In genomic region chr11:67375320-67376021, GRCh38 we compare ENCODE assay signal across 17 cellular contexts. TPM values are rescaled to one million over a fixed set of nuclear protein-coding genes. Genes with fewer than 3 reads are reported as not detected.
DNase-seq lines count a peak whose midpoint lies in the region; ATAC-seq and TF ChIP-seq lines count a peak whose summit lies in the region.
"Had no signal": no experiment of that assay in that cellular context is flagged by ENCODE, and none has a peak within 500 bp of the region (broad histone marks: within the 10 kb centered on the region; RNA-seq: fewer than 3 reads in every experiment).

No MANE protein-coding gene starts in this region.

- TF ChIP-seq POLR2A in breast epithelium (IDR thresholded peaks at IDR 0.05) (no peak), vagina (IDR thresholded peaks at IDR 0.05) (no peak)

- no peak for ATAC-seq in activated CD8-positive, alpha-beta T cell treated with anti-CD3 and anti-CD28 coated beads, Interleukin-2, amount 10 ng/mL, durations not matched to agents 7 days and 5 days
- ATAC-seq in activated CD8-positive, alpha-beta T cell treated with anti-CD3 and anti-CD28 coated beads for 36 hours, result no peak
- ATAC-seq in right cardiac atrium (no peak), HG03457 (IDR thresholded peaks at IDR 0.05; ENCODE audit: unreplicated experiment) (no peak)
- ATAC-seq: activated CD4-positive, alpha-beta T cell treated with anti-CD3 and anti-CD28 coated beads for 36 hours had no signal

- H3K4me3 Mint-ChIP-seq in activated CD8-positive, alpha-beta T cell treated with anti-CD3 and anti-CD28 coated beads, Interleukin-2, amount 10 ng/mL, durations not matched to agents 7 days and 5 days, result no peak overlapping the region
- no peak overlapping the region for H3K4me3 Mint-ChIP-seq in activated CD8-positive, alpha-beta T cell treated with anti-CD3 and anti-CD28 coated beads for 36 hours

- H3K36me3 ChIP-seq in breast epithelium, result no peaks in the 10 kb centered on the region
- H3K36me3 ChIP-seq in vagina, result no peaks in the 10 kb centered on the region
- H3K36me3 ChIP-seq: spleen, thoracic aorta had no signal

- peak overlapping the region; percentile 43 for H3K27ac Mint-ChIP-seq in activated CD8-positive, alpha-beta T cell treated with anti-CD3 and anti-CD28 coated beads, Interleukin-2, amount 10 ng/mL, durations not matched to agents 7 days and 5 days
- H3K27ac Mint-ChIP-seq in activated CD8-positive, alpha-beta T cell treated with anti-CD3 and anti-CD28 coated beads for 36 hours, result no peak overlapping the region
- H3K27ac Mint-ChIP-seq: activated CD4-positive, alpha-beta T cell treated with anti-CD3 and anti-CD28 coated beads for 36 hours had no signal

- H3K27ac ChIP-seq in breast epithelium (peak overlapping the region; percentile 91 to 96), vagina (peak overlapping the region; percentile 98), right cardiac atrium (ENCODE audit: low read length) (no peak overlapping the region)
- H3K27ac ChIP-seq: KMS-11 had no signal

- WGBS in right cardiac atrium, result 50% methylated on average over 15 of the region's 15 CpGs

- CTCF ChIA-PET in activated CD8-positive, alpha-beta T cell treated with anti-CD3 and anti-CD28 coated beads, Interleukin-2, amount 10 ng/mL, durations not matched to agents 7 days and 5 days (lab: Charles Lee), result interaction anchor here (1.1 to 31.4 kb wide), 3 partner anchors 18 to 114 kb away, joined by 4 to 998 read pairs (median 181); partner anchors contain the start of gene POLD4
- CTCF ChIA-PET in activated CD8-positive, alpha-beta T cell treated with anti-CD3 and anti-CD28 coated beads for 36 hours (lab: Charles Lee), result interaction anchor here (2.5 to 30.8 kb wide), 3 partner anchors 13 to 29 kb away, joined by 11 to 883 read pairs (median 23); partner anchors contain the start of gene POLD4

- TF ChIP-seq CTCF in activated CD8-positive, alpha-beta T cell treated with anti-CD3 and anti-CD28 coated beads for 36 hours (IDR thresholded peaks at IDR 0.05), result no peak
- TF ChIP-seq CTCF in breast epithelium (IDR thresholded peaks at IDR 0.05), result no peak
- no peak for TF ChIP-seq CTCF in vagina (IDR thresholded peaks at IDR 0.05)

- no peaks in the 10 kb centered on the region for H3K36me3 Mint-ChIP-seq in activated CD8-positive, alpha-beta T cell treated with anti-CD3 and anti-CD28 coated beads, Interleukin-2, amount 10 ng/mL, durations not matched to agents 7 days and 5 days (ENCODE audit: low read depth)
- H3K36me3 Mint-ChIP-seq in activated CD8-positive, alpha-beta T cell treated with anti-CD3 and anti-CD28 coated beads for 36 hours (ENCODE audit: low read depth), result no peaks in the 10 kb centered on the region
- H3K36me3 Mint-ChIP-seq: immature natural killer cell had no signal

- DNase-seq in activated CD8-positive, alpha-beta T cell treated with anti-CD3 and anti-CD28 coated beads, Interleukin-2, amount 10 ng/mL, durations not matched to agents 7 days and 5 days, result no peak
- DNase-seq in activated CD8-positive, alpha-beta T cell treated with anti-CD3 and anti-CD28 coated beads for 36 hours, result no peak
- DNase-seq in breast epithelium (ENCODE audit: low spot score in 2 of 2) (no peak), left kidney (ENCODE audit: low read depth, low spot score) (peak; percentile 75), vagina (ENCODE audit: extremely low spot score in 2 of 2) (no peak), right cardiac atrium (no peak), T-helper 9 cell (no peak)
- DNase-seq: activated CD4-positive, alpha-beta T cell treated with anti-CD3 and anti-CD28 coated beads for 36 hours; activated effector memory CD4-positive, alpha-beta T cell treated with Interleukin-2 at 50 U/mL for 16 hours; immature natural killer cell; NCI-H187; spleen; SW 1271 had no signal

- H3K4me3 ChIP-seq in breast epithelium, result no peak overlapping the region
- no peak overlapping the region for H3K4me3 ChIP-seq in vagina
- no peak overlapping the region for H3K4me3 ChIP-seq in right cardiac atrium (ENCODE audit: low read length)
- H3K4me3 ChIP-seq: spleen had no signal

- H3K4me1 ChIP-seq in breast epithelium, result peaks cover 6 to 15% of the 10 kb centered on the region in 2 donors
- H3K4me1 ChIP-seq in vagina, result peaks cover 64% of the 10 kb centered on the region
- H3K4me1 ChIP-seq in right cardiac atrium (ENCODE audit: control insufficient read depth, insufficient read depth, low read length), result peaks cover 10% of the 10 kb centered on the region

- no peaks in the 10 kb centered on the region for H3K9me3 Mint-ChIP-seq in activated CD8-positive, alpha-beta T cell treated with anti-CD3 and anti-CD28 coated beads, Interleukin-2, amount 10 ng/mL, durations not matched to agents 7 days and 5 days (ENCODE audit: insufficient read depth)
- no peaks in the 10 kb centered on the region for H3K9me3 Mint-ChIP-seq in activated CD8-positive, alpha-beta T cell treated with anti-CD3 and anti-CD28 coated beads for 36 hours

- POLR2A ChIA-PET in activated CD8-positive, alpha-beta T cell treated with anti-CD3 and anti-CD28 coated beads, Interleukin-2, amount 10 ng/mL, durations not matched to agents 7 days and 5 days (lab: Charles Lee), result interaction anchor here (4.8 kb wide), 1 partner anchor 22 kb away, joined by 28 read pairs; the partner anchor contains the start of gene POLD4
- POLR2A ChIA-PET in activated CD8-positive, alpha-beta T cell treated with anti-CD3 and anti-CD28 coated beads for 36 hours (lab: Charles Lee), result interaction anchor here (1.9 to 4.6 kb wide), 3 partner anchors 13 to 26 kb away, joined by 4 to 20 read pairs (median 5); no protein-coding TSS in a partner anchor

- H3K27me3 ChIP-seq in breast epithelium (no peaks in the 10 kb centered on the region), vagina (no peaks in the 10 kb centered on the region), right cardiac atrium (ENCODE audit: control insufficient read depth, insufficient read depth) (no peaks in the 10 kb centered on the region)

- peaks cover 48% of the 10 kb centered on the region for H3K27me3 Mint-ChIP-seq in activated CD8-positive, alpha-beta T cell treated with anti-CD3 and anti-CD28 coated beads, Interleukin-2, amount 10 ng/mL, durations not matched to agents 7 days and 5 days (ENCODE audit: low read depth)
- peaks cover 25% of the 10 kb centered on the region for H3K27me3 Mint-ChIP-seq in activated CD8-positive, alpha-beta T cell treated with anti-CD3 and anti-CD28 coated beads for 36 hours

- intact Hi-C loops in activated CD8-positive, alpha-beta T cell treated with anti-CD3 and anti-CD28 coated beads for 36 hours (cut with micrococcal nuclease), result no loop called here
- intact Hi-C loops in breast epithelium (cut with DNase I; ENCODE audit: low total_unique reads), result no loop called here
- intact Hi-C loops in vagina (cut with DNase I), result no loop called here
- intact Hi-C loops in right cardiac atrium (cut with DNase I), result no loop called here

- no peaks in the 10 kb centered on the region for H3K9me3 ChIP-seq in breast epithelium
- H3K9me3 ChIP-seq in vagina, result no peaks in the 10 kb centered on the region
- no peaks in the 10 kb centered on the region for H3K9me3 ChIP-seq in right cardiac atrium (ENCODE audit: control insufficient read depth, low read length)
- H3K9me3 ChIP-seq: spleen, thoracic aorta had no signal

- peaks cover 38% of the 10 kb centered on the region for H3K4me1 Mint-ChIP-seq in activated CD8-positive, alpha-beta T cell treated with anti-CD3 and anti-CD28 coated beads, Interleukin-2, amount 10 ng/mL, durations not matched to agents 7 days and 5 days (ENCODE audit: low read depth)
- peaks cover 32% of the 10 kb centered on the region for H3K4me1 Mint-ChIP-seq in activated CD8-positive, alpha-beta T cell treated with anti-CD3 and anti-CD28 coated beads for 36 hours (ENCODE audit: low read depth)

RNA-seq across cellular contexts. Expression of gene CLCF1, which starts 2.1 kb away (rescaled TPM):
- under 1 TPM; 0.29 to 0.50 TPM for total RNA-seq in activated CD8-positive, alpha-beta T cell treated with anti-CD3 and anti-CD28 coated beads, Interleukin-2, amount 10 ng/mL, durations not matched to agents 7 days and 5 days
- under 1 TPM; 0.79 to 0.81 TPM for total RNA-seq in activated CD8-positive, alpha-beta T cell treated with anti-CD3 and anti-CD28 coated beads for 36 hours
- total RNA-seq in breast epithelium (10 to 100 TPM in 2 of 3 donors, 1 to 10 TPM in 1; 3.2 to 11.1 (median 10.2) TPM), vagina (20.6 TPM), right cardiac atrium (1 to 10 TPM; 2.9 to 6.1 (median 3.0) TPM)
- 3.7 TPM for polyA plus RNA-seq in right cardiac atrium

RNA-seq across cellular contexts. Expression of gene RAD9A, which starts 16.3 kb away (rescaled TPM):
- 10 to 100 TPM; 59.5 to 60.4 TPM for total RNA-seq in activated CD8-positive, alpha-beta T cell treated with anti-CD3 and anti-CD28 coated beads, Interleukin-2, amount 10 ng/mL, durations not matched to agents 7 days and 5 days
- total RNA-seq in activated CD8-positive, alpha-beta T cell treated with anti-CD3 and anti-CD28 coated beads for 36 hours, result 10 to 100 TPM; 29.7 to 30.6 TPM
- 10 to 100 TPM; 11.0 to 31.0 (median 24.6) TPM for total RNA-seq in breast epithelium
- 20.6 TPM for total RNA-seq in vagina
- total RNA-seq in right cardiac atrium, result 10 to 100 TPM in 1 of 4 donors, 1 to 10 TPM in 3; 7.9 to 11.7 (median 9.4) TPM
- polyA plus RNA-seq in right cardiac atrium, result 7.3 TPM

RNA-seq across cellular contexts. Expression of gene POLD4, which starts 22.1 kb away (rescaled TPM):
- total RNA-seq in activated CD8-positive, alpha-beta T cell treated with anti-CD3 and anti-CD28 coated beads, Interleukin-2, amount 10 ng/mL, durations not matched to agents 7 days and 5 days, result 10 to 100 TPM; 53.2 to 56.7 TPM
- total RNA-seq in activated CD8-positive, alpha-beta T cell treated with anti-CD3 and anti-CD28 coated beads for 36 hours, result 10 to 100 TPM; 34.1 to 36.1 TPM
- total RNA-seq in breast epithelium, result 10 to 100 TPM; 48.7 to 91.5 (median 69.2) TPM
- 80.0 TPM for total RNA-seq in vagina
- total RNA-seq in right cardiac atrium, result 10 to 100 TPM; 53.8 to 86.6 (median 65.3) TPM
- polyA plus RNA-seq in right cardiac atrium, result 124 TPM

RNA-seq across cellular contexts. Expression of gene PPP1CA, which starts 26.2 kb away (rescaled TPM):
- total RNA-seq in activated CD8-positive, alpha-beta T cell treated with anti-CD3 and anti-CD28 coated beads, Interleukin-2, amount 10 ng/mL, durations not matched to agents 7 days and 5 days, result 100 to 1,000 TPM; 429 to 434 TPM
- total RNA-seq in activated CD8-positive, alpha-beta T cell treated with anti-CD3 and anti-CD28 coated beads for 36 hours, result 100 to 1,000 TPM; 249 to 258 TPM
- total RNA-seq in breast epithelium (10 to 100 TPM; 73.1 to 91.9 (median 76.7) TPM), vagina (102 TPM), right cardiac atrium (10 to 100 TPM; 73.1 to 93.4 (median 79.1) TPM)
- 79.4 TPM for polyA plus RNA-seq in right cardiac atrium

RNA-seq across cellular contexts. Expression of gene TBC1D10C, which starts 28.4 kb away (rescaled TPM):
- total RNA-seq in activated CD8-positive, alpha-beta T cell treated with anti-CD3 and anti-CD28 coated beads, Interleukin-2, amount 10 ng/mL, durations not matched to agents 7 days and 5 days, result 100 to 1,000 TPM; 345 to 352 TPM
- 100 to 1,000 TPM; 138 to 144 TPM for total RNA-seq in activated CD8-positive, alpha-beta T cell treated with anti-CD3 and anti-CD28 coated beads for 36 hours
- total RNA-seq in breast epithelium (1 to 10 TPM in 2 of 3 donors, under 1 TPM in 1; 0.66 to 2.0 (median 1.6) TPM), vagina (6.6 TPM), right cardiac atrium (1 to 10 TPM in 3 of 4 donors, under 1 TPM in 1; 0.67 to 2.7 (median 1.8) TPM)
- polyA plus RNA-seq in right cardiac atrium, result 0.86 TPM
- total RNA-seq: bronchial epithelial cell had no signal
